Comparison of ENCODE assay signal across 14 cellular contexts in genomic region chr9:89476546-89476945, GRCh38.
DNase-seq lines count a peak whose midpoint lies in the region; ATAC-seq and TF ChIP-seq lines count a peak whose summit lies in the region.
"Had no signal": no experiment of that assay in that cellular context is flagged by ENCODE, and none has a peak within 500 bp of the region (broad histone marks: within the 10 kb centered on the region; RNA-seq: fewer than 3 reads in every experiment).

No MANE protein-coding gene starts in this region.

- H3K4me3 ChIP-seq in tibial artery: no peak overlapping the region
- H3K4me3 ChIP-seq: testis had no signal

- intact Hi-C loops in dendritic cell treated with granulocyte-macrophage colony-stimulating factor and Interleukin-4, amounts not matched to agents 40 ng/mL and 50 ng/mL, for 4 days (cut with micrococcal nuclease): no loop called here
- intact Hi-C loops in tibial artery (cut with DNase I; ENCODE audit: low total_unique reads): no loop called here

- H3K27me3 ChIP-seq in tibial artery: no peaks in the 10 kb centered on the region
- H3K27me3 ChIP-seq: testis had no signal

- DNase-seq in activated effector memory CD4-positive, alpha-beta T cell treated with anti-CD3 and anti-CD28 coated beads, Interleukin-2, amount 50 U/mL, for 16 hours: peak; percentile 58
- no peak for DNase-seq in activated effector memory CD4-positive, alpha-beta T cell treated with Interleukin-2 at 50 U/mL for 16 hours
- no peak for DNase-seq in stimulated activated naive CD8-positive, alpha-beta T cell treated with anti-CD3 and anti-CD28 coated beads, Interleukin-15, amount 100 ng/mL, for 72 hours
- no peak for DNase-seq in SHP77 treated with DMSO at 0.1 percent for 48 hours (lab: John Stamatoyannopoulos, UW)
- DNase-seq in tibial artery: no peak
- DNase-seq: effector CD4-positive, alpha-beta T cell; hippocampal formation; NCI-H1417 treated with DMSO at 0.1 percent for 48 hours; SK-N-SH; testis had no signal

- peaks cover 58% of the 10 kb centered on the region for H3K4me1 Mint-ChIP-seq in dendritic cell treated with granulocyte-macrophage colony-stimulating factor and Interleukin-4, amounts not matched to agents 40 ng/mL and 50 ng/mL, for 4 days (ENCODE audit: low read depth)
- H3K4me1 Mint-ChIP-seq in stimulated activated naive CD8-positive, alpha-beta T cell treated with anti-CD3 and anti-CD28 coated beads, Interleukin-15, amount 100 ng/mL, for 72 hours: peaks cover 100% of the 10 kb centered on the region

- no peaks in the 10 kb centered on the region for H3K4me1 ChIP-seq in tibial artery

- H3K36me3 ChIP-seq in tibial artery: no peaks in the 10 kb centered on the region

- H3K9me3 Mint-ChIP-seq in dendritic cell treated with granulocyte-macrophage colony-stimulating factor and Interleukin-4, amounts not matched to agents 40 ng/mL and 50 ng/mL, for 4 days: peaks cover 9% of the 10 kb centered on the region
- no peaks in the 10 kb centered on the region for H3K9me3 Mint-ChIP-seq in stimulated activated naive CD8-positive, alpha-beta T cell treated with anti-CD3 and anti-CD28 coated beads, Interleukin-15, amount 100 ng/mL, for 72 hours

- ATAC-seq in stimulated activated naive CD8-positive, alpha-beta T cell treated with anti-CD3 and anti-CD28 coated beads, Interleukin-15, amount 100 ng/mL, for 72 hours: no peak
- ATAC-seq in GM19328 (IDR thresholded peaks at IDR 0.05; ENCODE audit: unreplicated experiment): no peak

- no peaks in the 10 kb centered on the region for H3K27me3 Mint-ChIP-seq in dendritic cell treated with granulocyte-macrophage colony-stimulating factor and Interleukin-4, amounts not matched to agents 40 ng/mL and 50 ng/mL, for 4 days
- no peaks in the 10 kb centered on the region for H3K27me3 Mint-ChIP-seq in stimulated activated naive CD8-positive, alpha-beta T cell treated with anti-CD3 and anti-CD28 coated beads, Interleukin-15, amount 100 ng/mL, for 72 hours

- peak overlapping the region; percentile 54 for H3K27ac Mint-ChIP-seq in dendritic cell treated with granulocyte-macrophage colony-stimulating factor and Interleukin-4, amounts not matched to agents 40 ng/mL and 50 ng/mL, for 4 days
- H3K27ac Mint-ChIP-seq in stimulated activated naive CD8-positive, alpha-beta T cell treated with anti-CD3 and anti-CD28 coated beads, Interleukin-15, amount 100 ng/mL, for 72 hours: peak overlapping the region; percentile 94 to 99

- no peaks in the 10 kb centered on the region for H3K9me3 ChIP-seq in tibial artery
- H3K9me3 ChIP-seq: SK-N-SH, testis had no signal

- H3K4me3 Mint-ChIP-seq in dendritic cell treated with granulocyte-macrophage colony-stimulating factor and Interleukin-4, amounts not matched to agents 40 ng/mL and 50 ng/mL, for 4 days: no peak overlapping the region
- peak overlapping the region; percentile 86 to 94 for H3K4me3 Mint-ChIP-seq in stimulated activated naive CD8-positive, alpha-beta T cell treated with anti-CD3 and anti-CD28 coated beads, Interleukin-15, amount 100 ng/mL, for 72 hours

- H3K27ac ChIP-seq in VCaP (peak overlapping the region; percentile 65; the same call in 1 of the 2 replicates), tibial artery (no peak overlapping the region)
- H3K27ac ChIP-seq: KMS-11, testis had no signal

- H3K36me3 Mint-ChIP-seq in dendritic cell treated with granulocyte-macrophage colony-stimulating factor and Interleukin-4, amounts not matched to agents 40 ng/mL and 50 ng/mL, for 4 days (ENCODE audit: low read depth): peaks cover 35% of the 10 kb centered on the region

- TF ChIP-seq CTCF in VCaP (conservative IDR thresholded peaks at IDR 0.05) (no peak), tibial artery (IDR thresholded peaks at IDR 0.05) (no peak)
